In genomic region chrX:54407266-54407665, GRCh38 we compare ENCODE assay signal across 19 cellular contexts. TPM values are rescaled to one million over a fixed set of nuclear protein-coding genes. Genes with fewer than 3 reads are reported as not detected.
A peak's percentile ranks its signal among the peaks of the same experiment; 100 is the strongest.
DNase-seq lines count a peak whose midpoint lies in the region; ATAC-seq, FAIRE-seq and TF ChIP-seq lines count a peak whose summit lies in the region.
"Had no signal": no experiment of that assay in that cellular context is flagged by ENCODE, and none has a peak within 500 bp of the region (broad histone marks: within the 10 kb centered on the region; RNA-seq: fewer than 3 reads in every experiment).

No MANE protein-coding gene starts in this region.

- 37 to 57% (median 45%) methylated on average over 2 of the region's 2 CpGs for WGBS in small intestine, 3 donors

- no peak overlapping the region for H3K27ac Mint-ChIP-seq in astrocyte (ENCODE audit: unreplicated experiment)
- H3K27ac Mint-ChIP-seq: CD4-positive, alpha-beta memory T cell had no signal

- no peaks in the 10 kb centered on the region for H3K36me3 ChIP-seq in astrocyte (ENCODE audit: insufficient read depth, low read length)
- H3K36me3 ChIP-seq in small intestine (ENCODE audit: control insufficient read depth in 2 of 2, insufficient read depth in 2 of 2, low read length in 2 of 2) = no peaks in the 10 kb centered on the region

- no peak overlapping the region for H3K9ac ChIP-seq in astrocyte (ENCODE audit: low read length)
- H3K9ac ChIP-seq: GM23248 had no signal

- H3K27me3 Mint-ChIP-seq in astrocyte (ENCODE audit: low read depth, unreplicated experiment) = no peaks in the 10 kb centered on the region

- H3K4me2 ChIP-seq in astrocyte (ENCODE audit: low read length) = no peak overlapping the region

- H3K4me3 Mint-ChIP-seq in astrocyte (ENCODE audit: unreplicated experiment) = no peak overlapping the region

- H3K27me3 ChIP-seq in astrocyte (ENCODE audit: insufficient read depth, low read length) (no peaks in the 10 kb centered on the region), small intestine (ENCODE audit: control insufficient read depth in 2 of 2, insufficient read depth in 2 of 2, low read length in 2 of 2) (no peaks in the 10 kb centered on the region)

- no peak overlapping the region for H3K27ac ChIP-seq in astrocyte (ENCODE audit: low read depth, low read length)
- no peak overlapping the region for H3K27ac ChIP-seq in small intestine (ENCODE audit: low read depth in 1 of 2, low read length in 1 of 2)
- H3K27ac ChIP-seq: GM23248 had no signal

- no peaks in the 10 kb centered on the region for H3K9me3 Mint-ChIP-seq in astrocyte (ENCODE audit: unreplicated experiment)
- H3K9me3 Mint-ChIP-seq: CD4-positive, alpha-beta memory T cell had no signal

- H3K9me3 ChIP-seq in astrocyte (ENCODE audit: insufficient read depth, low read depth, low read length) = no peaks in the 10 kb centered on the region
- no peaks in the 10 kb centered on the region for H3K9me3 ChIP-seq in small intestine (ENCODE audit: control insufficient read depth, low read depth)

- H3K4me1 ChIP-seq in astrocyte (ENCODE audit: insufficient read depth, low read length) (no peaks in the 10 kb centered on the region), small intestine (ENCODE audit: control insufficient read depth in 2 of 2, insufficient read depth in 1 of 2, low read depth in 1 of 2, low read length in 1 of 2) (no peaks in the 10 kb centered on the region)

- no peak for TF ChIP-seq CTCF in astrocyte (IDR thresholded peaks at IDR 0.05; ENCODE audit: insufficient read depth, low read depth, low read length)

- H3K4me3 ChIP-seq in astrocyte (ENCODE audit: insufficient read depth, low read depth, low read length) (no peak overlapping the region), small intestine (ENCODE audit: low read depth in 1 of 2, low read length in 2 of 2) (no peak overlapping the region)
- H3K4me3 ChIP-seq: GM23248 had no signal

- no peaks in the 10 kb centered on the region for H4K20me1 ChIP-seq in astrocyte (ENCODE audit: insufficient read depth, low read length)

- no peaks in the 10 kb centered on the region for H3K79me2 ChIP-seq in astrocyte (ENCODE audit: insufficient read depth, low read length)

- ATAC-seq in left lobe of liver (peak; percentile 68), HG02884 (IDR thresholded peaks at IDR 0.05; ENCODE audit: unreplicated experiment) (no peak)

- H3K4me1 Mint-ChIP-seq in astrocyte (ENCODE audit: low read depth, unreplicated experiment) = no peaks in the 10 kb centered on the region

- FAIRE-seq in astrocyte (lab: Jason Lieb, UNC) (peak; percentile 55), small intestine (lab: Jason Lieb, UNC) (no peak)
- FAIRE-seq: D721Med, G401.6, GM12892, GM19239, H1 had no signal

- no peak overlapping the region for H2AFZ ChIP-seq in astrocyte (ENCODE audit: low read depth, low read length)
- H2AFZ ChIP-seq: GM23248 had no signal

- peak; percentile 80 for DNase-seq in DMS53 (lab: John Stamatoyannopoulos, UW)
- DNase-seq in astrocyte (ENCODE audit: low read depth) = no peak
- no peak for DNase-seq in left lobe of liver (ENCODE audit: low spot score)
- peak; percentile 23 for DNase-seq in small intestine
- no peak for DNase-seq in NCI-H1436 (lab: John Stamatoyannopoulos, UW)
- no peak for DNase-seq in stimulated activated CD4-positive, alpha-beta T cell treated with anti-CD3 and anti-CD28 coated beads, Interleukin-4, amount 100 ng/mL, for 1 hour
- DNase-seq: C1 segment of cervical spinal cord; CD4-positive, alpha-beta memory T cell; DMS 273 treated with DMSO at 0.1 percent for 48 hours; DND-41; GM23248; H7; HCEC 1CT had no signal

- no peaks in the 10 kb centered on the region for H3K36me3 Mint-ChIP-seq in astrocyte (ENCODE audit: low read depth, unreplicated experiment)
- H3K36me3 Mint-ChIP-seq: CD4-positive, alpha-beta memory T cell had no signal

RNA-seq across cellular contexts. Expression of gene TSR2, which starts 32.9 kb away (rescaled TPM):
- total RNA-seq in astrocyte = 25.5 and 28.7 TPM in 2 replicates
- total RNA-seq in left lobe of liver = 18.1 TPM
- polyA plus RNA-seq in small intestine = 10 to 100 TPM; 28.4 to 43.8 (median 36.0) TPM

RNA-seq across cellular contexts. Expression of gene WNK3, which starts 49.4 kb away (rescaled TPM):
- total RNA-seq in astrocyte = 6.2 and 8.4 TPM in 2 replicates
- total RNA-seq in left lobe of liver = 13.7 TPM
- under 1 TPM in 2 of 3 donors, not detected in 1; 0.13 to 0.67 TPM for polyA plus RNA-seq in small intestine

Comparison
In these comparisons a context has a peak if more than half of its experiments do, and no peak if none do; other contexts are left out.
1. DNase-seq: peak in DMS53 (single experiment) and small intestine (single experiment); none in astrocyte (single experiment), left lobe of liver (single experiment), NCI-H1436 (single experiment) and stimulated activated CD4-positive, alpha-beta T cell treated with anti-CD3 and anti-CD28 coated beads, Interleukin-4, amount 100 ng/mL, for 1 hour (single experiment).